In the genomic region with DNA sequence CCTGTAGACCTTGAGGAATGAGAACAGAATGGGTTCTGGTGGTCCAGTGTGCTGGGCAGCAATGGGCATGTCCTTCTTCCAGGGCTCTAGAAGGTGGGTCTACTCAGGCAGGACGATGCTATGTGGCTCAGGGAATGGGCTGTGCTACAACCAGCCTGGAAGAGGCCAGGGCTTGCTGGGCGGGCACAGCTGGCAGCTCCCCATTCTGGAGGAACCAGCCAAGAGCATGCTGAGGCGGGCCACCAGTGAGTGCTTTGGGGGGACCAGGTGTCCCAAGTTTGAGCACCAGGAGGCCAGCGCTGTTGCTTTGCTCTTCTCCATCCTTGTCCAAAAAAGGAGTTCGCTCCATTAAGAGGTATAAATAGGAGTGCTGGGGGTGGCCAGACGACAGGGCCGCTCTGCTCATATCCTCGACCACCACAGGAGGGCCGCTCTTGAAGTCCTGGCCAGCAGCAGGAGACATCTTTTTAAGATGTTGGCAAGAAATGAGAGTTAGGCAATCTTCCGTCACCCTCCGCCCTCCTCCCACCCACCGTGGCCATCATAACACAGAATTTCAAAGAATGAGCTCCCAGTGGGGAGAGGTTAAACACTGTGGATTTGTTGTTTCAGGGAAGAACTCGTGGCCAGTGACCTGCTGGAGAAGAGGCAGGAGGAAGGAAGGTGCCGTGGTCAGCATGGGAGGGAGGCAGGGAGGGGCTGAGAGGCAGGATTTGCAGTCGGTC, we compare ENCODE assay signal across 18 cellular contexts.
A peak's percentile ranks its signal among the peaks of the same experiment; 100 is the strongest.
DNase-seq lines count a peak whose midpoint lies in the region; ATAC-seq, FAIRE-seq and TF ChIP-seq lines count a peak whose summit lies in the region.
"Had no signal": no experiment of that assay in that cellular context is flagged by ENCODE, and none has a peak within 500 bp of the region (broad histone marks: within the 10 kb centered on the region; RNA-seq: fewer than 3 reads in every experiment).

No MANE protein-coding gene starts in this region.

- peak overlapping the region; percentile 68 for H3K27ac ChIP-seq in upper lobe of right lung
- H3K27ac ChIP-seq: 22Rv1 had no signal

- no peaks in the 10 kb centered on the region for H3K27me3 Mint-ChIP-seq in activated naive CD4-positive, alpha-beta T cell treated with anti-CD3 and anti-CD28 coated beads, Interleukin-2, amount 50 U/mL, for 24 hours
- H3K27me3 Mint-ChIP-seq in nephron progenitor cell (ENCODE audit: low read depth, poor library complexity): peaks cover 6% of the 10 kb centered on the region
- H3K27me3 Mint-ChIP-seq: stimulated activated memory B cell treated with anti-CD40 and anti-IgM and Interleukin-4, amounts not matched to agents 10 μg/mL and 1 μg/mL and 100 μg/mL, for 72 hours had no signal

- peaks cover 34% of the 10 kb centered on the region for H3K4me1 ChIP-seq in upper lobe of right lung

- H3K4me1 Mint-ChIP-seq in activated naive CD4-positive, alpha-beta T cell treated with anti-CD3 and anti-CD28 coated beads, Interleukin-2, amount 50 U/mL, for 24 hours: peaks cover 17% of the 10 kb centered on the region
- peaks cover 42% of the 10 kb centered on the region for H3K4me1 Mint-ChIP-seq in nephron progenitor cell

- ATAC-seq in upper lobe of right lung (peak; percentile 4), GM18907 (IDR thresholded peaks at IDR 0.05; ENCODE audit: unreplicated experiment) (no peak)
- ATAC-seq: PC-3; stimulated activated memory B cell treated with anti-CD40 and anti-IgM and Interleukin-4, amounts not matched to agents 10 μg/mL and 1 μg/mL and 100 μg/mL, for 72 hours had no signal

- H3K4me3 Mint-ChIP-seq in activated naive CD4-positive, alpha-beta T cell treated with anti-CD3 and anti-CD28 coated beads, Interleukin-2, amount 50 U/mL, for 24 hours: no peak overlapping the region
- no peak overlapping the region for H3K4me3 Mint-ChIP-seq in nephron progenitor cell
- H3K4me3 Mint-ChIP-seq: stimulated activated memory B cell treated with anti-CD40 and anti-IgM and Interleukin-4, amounts not matched to agents 10 μg/mL and 1 μg/mL and 100 μg/mL, for 72 hours had no signal

- H3K36me3 ChIP-seq in upper lobe of right lung: no peaks in the 10 kb centered on the region

- no peak for FAIRE-seq in HTR-8/SVneo (lab: Jason Lieb, UNC)
- FAIRE-seq: GM19239 had no signal

- peak overlapping the region; percentile 30 for H3K27ac Mint-ChIP-seq in activated naive CD4-positive, alpha-beta T cell treated with anti-CD3 and anti-CD28 coated beads, Interleukin-2, amount 50 U/mL, for 24 hours
- H3K27ac Mint-ChIP-seq in nephron progenitor cell: peak overlapping the region; percentile 44
- H3K27ac Mint-ChIP-seq: stimulated activated memory B cell treated with anti-CD40 and anti-IgM and Interleukin-4, amounts not matched to agents 10 μg/mL and 1 μg/mL and 100 μg/mL, for 72 hours had no signal

- TF ChIP-seq CTCF in fibroblast of villous mesenchyme (IDR thresholded peaks at IDR 0.05; ENCODE audit: insufficient read depth, low read depth, low read length) (peak; percentile 26), nephron progenitor cell (IDR thresholded peaks at IDR 0.05) (no peak), upper lobe of right lung (IDR thresholded peaks at IDR 0.05) (peak; percentile 22)

- intact Hi-C loops in upper lobe of right lung (cut with DNase I): no loop called here

- H3K9me3 ChIP-seq in upper lobe of right lung: no peaks in the 10 kb centered on the region

- DNase-seq in activated naive CD4-positive, alpha-beta T cell treated with anti-CD3 and anti-CD28 coated beads, Interleukin-2, amount 50 U/mL, for 16 hours: no peak
- peak; percentile 90 for DNase-seq in fibroblast of villous mesenchyme (ENCODE audit: low read depth)
- no peak for DNase-seq in nephron progenitor cell
- DNase-seq in upper lobe of right lung: peak; percentile 44
- no peak for DNase-seq in HuH-7 (ENCODE audit: low spot score)
- no peak for DNase-seq in HTR-8/SVneo (ENCODE audit: insufficient read length, low spot score)
- DNase-seq: cortex of kidney; GDM1; islet precursor cell; Kasumi-1; PC-3; stimulated activated CD4-positive, alpha-beta T cell treated with anti-CD3 and anti-CD28 coated beads, Interleukin-2, amount 100 ng/mL, for 48 hours; SW 1271 had no signal

- H3K27me3 ChIP-seq in upper lobe of right lung: no peaks in the 10 kb centered on the region

- no peak overlapping the region for H3K4me3 ChIP-seq in fibroblast of villous mesenchyme (ENCODE audit: low read depth, low read length)
- H3K4me3 ChIP-seq in upper lobe of right lung: no peak overlapping the region

- H3K9me3 Mint-ChIP-seq in activated naive CD4-positive, alpha-beta T cell treated with anti-CD3 and anti-CD28 coated beads, Interleukin-2, amount 50 U/mL, for 24 hours: no peaks in the 10 kb centered on the region
- H3K9me3 Mint-ChIP-seq in nephron progenitor cell: peaks cover 25% of the 10 kb centered on the region

- H3K36me3 Mint-ChIP-seq in activated naive CD4-positive, alpha-beta T cell treated with anti-CD3 and anti-CD28 coated beads, Interleukin-2, amount 50 U/mL, for 24 hours: peaks cover 31% of the 10 kb centered on the region
- peaks cover 55% of the 10 kb centered on the region for H3K36me3 Mint-ChIP-seq in nephron progenitor cell (ENCODE audit: low read depth)

Comparison
In these comparisons a context has a peak if more than half of its experiments do, and no peak if none do; other contexts are left out.
1. DNase-seq: peak in fibroblast of villous mesenchyme (single experiment) and upper lobe of right lung (single experiment); none in activated naive CD4-positive, alpha-beta T cell treated with anti-CD3 and anti-CD28 coated beads, Interleukin-2, amount 50 U/mL, for 16 hours (single experiment), nephron progenitor cell (single experiment), HuH-7 (single experiment) and HTR-8/SVneo (single experiment).